ENCODE assay signal across 30 cellular contexts in the genomic region with DNA sequence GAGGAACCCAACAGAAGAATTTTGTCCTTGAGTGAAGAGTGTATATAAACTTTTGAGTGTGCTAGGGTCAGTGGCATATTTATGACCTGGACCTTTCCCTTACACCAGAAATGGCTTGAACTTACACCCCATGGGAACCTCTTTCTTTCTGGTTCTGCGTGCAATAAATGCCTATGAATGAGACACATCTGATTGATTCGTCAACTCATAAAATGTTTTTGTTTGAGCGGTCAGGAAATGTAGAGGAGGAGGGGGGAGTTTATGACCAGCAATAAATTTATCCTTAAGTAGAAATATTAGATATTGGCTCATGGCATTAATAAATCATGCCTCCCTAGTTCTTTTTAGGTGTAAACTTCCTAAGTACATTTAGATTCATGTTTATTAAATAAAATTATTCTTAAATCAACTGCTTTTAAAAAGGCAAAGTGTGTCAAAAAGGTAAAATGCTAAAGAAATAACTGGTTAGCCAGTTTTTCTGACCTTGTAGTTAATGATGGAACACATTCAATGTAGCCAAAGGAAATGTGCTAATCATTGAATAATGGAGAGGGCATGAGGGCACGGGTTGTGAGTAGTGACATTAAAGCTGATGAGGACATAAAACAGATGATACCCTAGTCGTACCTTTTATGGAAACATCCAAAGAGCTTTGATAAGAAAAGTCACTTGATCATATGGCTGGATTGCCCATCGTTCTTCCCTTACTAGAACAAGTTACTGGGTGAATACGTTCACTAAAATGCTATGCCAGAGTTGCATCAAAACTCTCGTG.
"Had no signal": no experiment of that assay in that cellular context is flagged by ENCODE, and none has a peak within 500 bp of the region (broad histone marks: within the 10 kb centered on the region; RNA-seq: fewer than 3 reads in every experiment).

No MANE protein-coding gene starts in this region.

- H3K4me3 ChIP-seq: adrenal gland, body of pancreas, breast epithelium, MG63 had no signal

- H3K4me1 ChIP-seq: adrenal gland, body of pancreas, breast epithelium had no signal

- H3K4me1 Mint-ChIP-seq: activated B cell treated with CpG ODN at 0.5 μM for 24 hours had no signal

- H3K27me3 Mint-ChIP-seq: activated B cell treated with CpG ODN at 0.5 μM for 24 hours; activated T-cell treated with anti-CD3 and anti-CD28 coated beads, Interleukin-2, amount 50 U/mL, for 24 hours had no signal

- H3K4me3 Mint-ChIP-seq: activated B cell treated with CpG ODN at 0.5 μM for 24 hours; activated CD8-positive, alpha-beta T cell treated with anti-CD3 and anti-CD28 coated beads, Interleukin-2, amount 10 ng/mL, durations not matched to agents 7 days and 5 days; activated T-cell treated with anti-CD3 and anti-CD28 coated beads, Interleukin-2, amount 50 U/mL, for 24 hours had no signal

- H3K27ac Mint-ChIP-seq: activated B cell treated with CpG ODN at 0.5 μM for 24 hours; activated CD8-positive, alpha-beta T cell treated with anti-CD3 and anti-CD28 coated beads, Interleukin-2, amount 10 ng/mL, durations not matched to agents 7 days and 5 days; activated naive CD4-positive, alpha-beta T cell treated with anti-CD3 and anti-CD28 coated beads, Interleukin-2, amount 50 U/mL, for 72 hours; activated T-cell treated with anti-CD3 and anti-CD28 coated beads, Interleukin-2, amount 50 U/mL, for 24 hours; activated T-helper 2 cell treated with anti-CD3 and anti-CD28 coated beads, Interferon-gamma antibody, Interleukin-2, Interleukin-4, amounts not matched to agents 10 μg/mL and 5 μg/mL and 100 μg/mL, durations not matched to agents 14 hours and 24 hours and 36 hours had no signal

- ATAC-seq: activated CD8-positive, alpha-beta T cell treated with anti-CD3 and anti-CD28 coated beads, Interleukin-2, amount 10 ng/mL, durations not matched to agents 7 days and 5 days; activated naive CD4-positive, alpha-beta T cell treated with anti-CD3 and anti-CD28 coated beads, Interleukin-2, amount 50 U/mL, for 72 hours; body of pancreas; Panc1 had no signal

- H3K27ac ChIP-seq: adrenal gland, body of pancreas, breast epithelium, VCaP had no signal

- H3K36me3 ChIP-seq: breast epithelium, MG63 had no signal

- DNase-seq: activated B cell treated with CpG ODN at 0.5 μM for 24 hours; activated CD4-positive, alpha-beta T cell treated with anti-CD3 and anti-CD28 coated beads for 4 hours; activated CD4-positive, CD25-positive, alpha-beta regulatory T cell treated with anti-CD3 and anti-CD28 coated beads, Interleukin-2, amount 50 U/mL, for 72 hours; activated CD8-positive, alpha-beta T cell treated with anti-CD3 and anti-CD28 coated beads, Interleukin-2, amount 10 ng/mL, durations not matched to agents 7 days and 5 days; activated gamma-delta T cell; activated naive CD4-positive, alpha-beta T cell treated with Interleukin-2 at 50 U/mL for 16 hours; activated T-cell treated with anti-CD3 and anti-CD28 coated beads, Interleukin-2, amount 50 U/mL, for 24 hours; adrenal gland; body of pancreas; Kasumi-1; KG1; MG63; NCI-H1048; NCI-H1105 treated with DMSO at 0.1 percent for 48 hours; NCI-H1436; NCI-H1694; NCI-H1930; NCI-H2081 treated with DMSO at 0.1 percent for 48 hours; NCI-H226; NCI-H446 treated with DMSO at 0.1 percent for 48 hours; NCI-H524 treated with DMSO at 0.1 percent for 48 hours; SW 1271; T-helper 1 cell; T-helper 2 cell; T-helper 9 cell had no signal

- H3K27me3 ChIP-seq: adrenal gland, body of pancreas, breast epithelium, MG63 had no signal

- H3K9me3 ChIP-seq: adrenal gland, body of pancreas, breast epithelium, MG63 had no signal

- H3K36me3 Mint-ChIP-seq: activated naive CD4-positive, alpha-beta T cell treated with anti-CD3 and anti-CD28 coated beads, Interleukin-2, amount 50 U/mL, for 72 hours had no signal

- H3K9me3 Mint-ChIP-seq: activated B cell treated with CpG ODN at 0.5 μM for 24 hours; activated naive CD4-positive, alpha-beta T cell treated with anti-CD3 and anti-CD28 coated beads, Interleukin-2, amount 50 U/mL, for 72 hours; activated T-cell treated with anti-CD3 and anti-CD28 coated beads, Interleukin-2, amount 50 U/mL, for 24 hours; activated T-helper 2 cell treated with anti-CD3 and anti-CD28 coated beads, Interferon-gamma antibody, Interleukin-2, Interleukin-4, amounts not matched to agents 10 μg/mL and 5 μg/mL and 100 μg/mL, durations not matched to agents 14 hours and 24 hours and 36 hours had no signal
